Comparison of ENCODE assay signal across 11 cellular contexts in genomic region chr2:86862380-86862703, GRCh38. TPM values are rescaled to one million over a fixed set of nuclear protein-coding genes. Genes with fewer than 3 reads are reported as not detected.
"Had no signal": no experiment of that assay in that cellular context is flagged by ENCODE, and none has a peak within 500 bp of the region (broad histone marks: within the 10 kb centered on the region; RNA-seq: fewer than 3 reads in every experiment).

No MANE protein-coding gene starts in this region.

RNA-seq across cellular contexts. Expression of gene CD8B, which starts 0.7 kb away (rescaled TPM):
- total RNA-seq: activated CD4-positive, alpha-beta T cell treated with anti-CD3 and anti-CD28 coated beads, Interleukin-2, amount 10 ng/mL, durations not matched to agents 24 days and 14 days; ascending aorta; cardiac muscle cell; endothelial cell of umbilical vein; fibroblast of lung; fibroblast of villous mesenchyme; mammary epithelial cell; osteocyte; T-helper 17 cell; urinary bladder had no signal
- polyA plus RNA-seq: cardiac muscle cell, endothelial cell of umbilical vein, fibroblast of lung, mammary epithelial cell, SK-N-SH had no signal
